In genomic region chr1:206892351-206892984, GRCh38 we compare ENCODE assay signal across 23 cellular contexts. TPM values are rescaled to one million over a fixed set of nuclear protein-coding genes. Genes with fewer than 3 reads are reported as not detected.
DNase-seq lines count a peak whose midpoint lies in the region; ATAC-seq and TF ChIP-seq lines count a peak whose summit lies in the region.
"Had no signal": no experiment of that assay in that cellular context is flagged by ENCODE, and none has a peak within 500 bp of the region (broad histone marks: within the 10 kb centered on the region; RNA-seq: fewer than 3 reads in every experiment).

No MANE protein-coding gene starts in this region.

- POLR2A ChIA-PET in MCF 10A (lab: Yijun Ruan, JAX) = interaction anchor here (0.5 to 12.1 kb wide), 15 partner anchors 7 to 488 kb away, joined by 3 to 271 read pairs (median 3); partner anchors contain the start of genes C1orf116 and IL20
- POLR2A ChIA-PET in CD4-positive, alpha-beta T cell (lab: Charles Lee) = interaction anchor here (1.4 to 2.6 kb wide), 3 partner anchors 9 to 15 kb away, joined by 3 to 12 read pairs (median 7); no protein-coding TSS in a partner anchor

- ATAC-seq in CD4-positive, alpha-beta T cell (ENCODE audit: poor library complexity) = no peak
- ATAC-seq: gastroesophageal sphincter, GM12878, GM23338, left ventricle myocardium superior had no signal

- H3K36me3 Mint-ChIP-seq in MCF 10A (ENCODE audit: insufficient read depth, unreplicated experiment) (peaks cover 6% of the 10 kb centered on the region), osteocyte (ENCODE audit: unreplicated experiment) (no peaks in the 10 kb centered on the region)
- no peaks in the 10 kb centered on the region for H3K36me3 Mint-ChIP-seq in CD4-positive, alpha-beta T cell (ENCODE audit: low read depth)
- H3K36me3 Mint-ChIP-seq: brain had no signal

- no peaks in the 10 kb centered on the region for H3K9me3 Mint-ChIP-seq in MCF 10A (ENCODE audit: unreplicated experiment)
- no peaks in the 10 kb centered on the region for H3K9me3 Mint-ChIP-seq in CD4-positive, alpha-beta T cell
- no peaks in the 10 kb centered on the region for H3K9me3 Mint-ChIP-seq in osteocyte (ENCODE audit: unreplicated experiment)
- H3K9me3 Mint-ChIP-seq: activated CD4-positive, alpha-beta T cell treated with anti-CD3 and anti-CD28 coated beads, Interleukin-2, amount 10 ng/mL, durations not matched to agents 24 days and 14 days; activated naive CD4-positive, alpha-beta T cell treated with anti-CD3 and anti-CD28 coated beads for 36 hours; CD8-positive, alpha-beta memory T cell; GM23338 had no signal

- CTCF ChIA-PET in MCF 10A (lab: Yijun Ruan, JAX) = interaction anchor here (0.6 to 7.4 kb wide), 9 partner anchors 9 to 166 kb away, joined by 3 to 72 read pairs (median 5); partner anchors contain the start of gene IL20
- CTCF ChIA-PET in CD4-positive, alpha-beta T cell (lab: Charles Lee) = no interaction called here

- TF ChIP-seq CTCF in MCF 10A (IDR thresholded peaks at IDR 0.05; ENCODE audit: unreplicated experiment) (no peak), breast epithelium (IDR thresholded peaks at IDR 0.05) (no peak), foreskin fibroblast (IDR thresholded peaks at IDR 0.05; ENCODE audit: low read depth, low read length) (no peak), osteocyte (IDR thresholded peaks at IDR 0.05) (no peak)
- TF ChIP-seq CTCF in CD4-positive, alpha-beta T cell (IDR thresholded peaks at IDR 0.05) = no peak

- no peaks in the 10 kb centered on the region for H3K4me1 ChIP-seq in breast epithelium
- H3K4me1 ChIP-seq: gastroesophageal sphincter had no signal

- H3K4me1 Mint-ChIP-seq in MCF 10A (ENCODE audit: insufficient read depth, unreplicated experiment) (peaks cover 89% of the 10 kb centered on the region), osteocyte (ENCODE audit: unreplicated experiment) (no peaks in the 10 kb centered on the region)
- peaks cover 70% of the 10 kb centered on the region for H3K4me1 Mint-ChIP-seq in CD4-positive, alpha-beta T cell (ENCODE audit: low read depth)
- H3K4me1 Mint-ChIP-seq: brain had no signal

- intact Hi-C loops in MCF 10A (cut with micrococcal nuclease) (loop anchor here (10.0 kb wide), 1 partner anchor 432 kb away; the partner anchor contains the start of gene CD55), breast epithelium (cut with DNase I; ENCODE audit: low total_unique reads) (no loop called here)
- intact Hi-C loops in CD4-positive, alpha-beta T cell (cut with DNase I, micrococcal nuclease) = no loop called here

- H3K27me3 Mint-ChIP-seq in MCF 10A (ENCODE audit: insufficient read depth, unreplicated experiment) = no peaks in the 10 kb centered on the region
- H3K27me3 Mint-ChIP-seq in CD4-positive, alpha-beta T cell = no peaks in the 10 kb centered on the region
- peaks cover 21% of the 10 kb centered on the region for H3K27me3 Mint-ChIP-seq in osteocyte (ENCODE audit: unreplicated experiment)

- TF ChIP-seq POLR2A in breast epithelium (IDR thresholded peaks at IDR 0.05) = no peak

- H3K4me3 ChIP-seq in breast epithelium (no peak overlapping the region), foreskin fibroblast (ENCODE audit: low read depth in 1 of 2, low read length in 2 of 2) (no peak overlapping the region)
- H3K4me3 ChIP-seq: gastroesophageal sphincter, GM12878, GM23338 had no signal

- H3K27ac Mint-ChIP-seq in MCF 10A (ENCODE audit: low read depth, unreplicated experiment) (peak overlapping the region; percentile 95), osteocyte (ENCODE audit: unreplicated experiment) (no peak overlapping the region)
- H3K27ac Mint-ChIP-seq in CD4-positive, alpha-beta T cell = no peak overlapping the region
- H3K27ac Mint-ChIP-seq: activated naive CD4-positive, alpha-beta T cell treated with anti-CD3 and anti-CD28 coated beads for 36 hours; brain; CD8-positive, alpha-beta memory T cell; GM23338 had no signal

- no peak overlapping the region for H3K27ac ChIP-seq in breast epithelium
- no peak overlapping the region for H3K27ac ChIP-seq in CD4-positive, alpha-beta T cell (ENCODE audit: low read depth, low read length)
- H3K27ac ChIP-seq: gastroesophageal sphincter had no signal

- BruUV-seq in MCF 10A (replicated peaks; lab: Mats Ljungman, UMichigan) = no TSS peak

- no peaks in the 10 kb centered on the region for H3K36me3 ChIP-seq in breast epithelium
- H3K36me3 ChIP-seq: gastroesophageal sphincter had no signal

- H3K9me3 ChIP-seq in breast epithelium = no peaks in the 10 kb centered on the region
- no peaks in the 10 kb centered on the region for H3K9me3 ChIP-seq in CD4-positive, alpha-beta T cell (ENCODE audit: control insufficient read depth, low read length)
- H3K9me3 ChIP-seq: gastroesophageal sphincter had no signal

- peak; percentile 89 for DNase-seq in MCF 10A (ENCODE audit: unreplicated experiment)
- no peak for DNase-seq in breast epithelium (ENCODE audit: low spot score in 2 of 2)
- DNase-seq in amniotic epithelial cell (ENCODE audit: low read depth) = peak; percentile 67
- DNase-seq in foreskin fibroblast = peak; percentile 66 to 81
- DNase-seq in CD4-positive, alpha-beta T cell = no peak
- DNase-seq in HK-2 (ENCODE audit: unreplicated experiment) = no peak
- no peak for DNase-seq in putamen (ENCODE audit: low spot score)
- DNase-seq in osteocyte (ENCODE audit: extremely low spot score, unreplicated experiment) = no peak
- DNase-seq: activated CD4-positive, alpha-beta T cell treated with anti-CD3 and anti-CD28 coated beads, Interleukin-2, amount 10 ng/mL, durations not matched to agents 24 days and 14 days; activated naive CD4-positive, alpha-beta T cell treated with anti-CD3 and anti-CD28 coated beads for 36 hours; CD8-positive, alpha-beta memory T cell; left ventricle myocardium superior; NCI-H1436; NCI-H446; stimulated activated naive CD4-positive, alpha-beta T cell treated with Interleukin-2 at 50 U/mL for 16 hours; T-helper 9 cell had no signal

- peak overlapping the region; percentile 2 for H3K4me3 Mint-ChIP-seq in MCF 10A (ENCODE audit: unreplicated experiment)
- no peak overlapping the region for H3K4me3 Mint-ChIP-seq in CD4-positive, alpha-beta T cell
- H3K4me3 Mint-ChIP-seq in osteocyte (ENCODE audit: unreplicated experiment) = no peak overlapping the region
- H3K4me3 Mint-ChIP-seq: activated CD4-positive, alpha-beta T cell treated with anti-CD3 and anti-CD28 coated beads, Interleukin-2, amount 10 ng/mL, durations not matched to agents 24 days and 14 days; activated naive CD4-positive, alpha-beta T cell treated with anti-CD3 and anti-CD28 coated beads for 36 hours; brain; GM23338 had no signal

- no peaks in the 10 kb centered on the region for H3K27me3 ChIP-seq in breast epithelium
- H3K27me3 ChIP-seq in CD4-positive, alpha-beta T cell (ENCODE audit: control insufficient read depth, insufficient read depth, low read length) = no peaks in the 10 kb centered on the region

RNA-seq across cellular contexts. Expression of gene IL24, which starts 4.8 kb away (rescaled TPM):
- total RNA-seq in MCF 10A (2022) (0.58 and 1.1 TPM in 2 replicates), breast epithelium (under 1 TPM in 1 of 3 donors, not detected in 2; 0.59 TPM), osteocyte (not detected in 2 replicates)
- not detected for total RNA-seq in CD4-positive, alpha-beta T cell
- total RNA-seq: A673, gastroesophageal sphincter, GM23338, left ventricle myocardium superior, ureter had no signal

RNA-seq across cellular contexts. Expression of gene IL20, which starts 27.0 kb away (rescaled TPM):
- total RNA-seq in MCF 10A (2022) (not detected in 2 replicates), breast epithelium (1 to 10 TPM in 1 of 3 donors, not detected in 2; 1.5 TPM), osteocyte (not detected in 2 replicates)
- total RNA-seq in CD4-positive, alpha-beta T cell = not detected
- total RNA-seq: A673; activated CD4-positive, alpha-beta T cell treated with anti-CD3 and anti-CD28 coated beads, Interleukin-2, amount 10 ng/mL, durations not matched to agents 24 days and 14 days; CD8-positive, alpha-beta memory T cell; gastroesophageal sphincter; GM23338; left ventricle myocardium superior; SK-MEL-5; ureter had no signal

RNA-seq across cellular contexts. Expression of gene FCMR, which starts 29.3 kb away (rescaled TPM):
- total RNA-seq in MCF 10A (2022) = 10.1 and 18.0 TPM in 2 replicates
- 10 to 100 TPM in 1 of 3 donors, 1 to 10 TPM in 2; 1.1 to 11.0 (median 3.3) TPM for total RNA-seq in breast epithelium
- 100 to 1,000 TPM; 171 to 186 TPM for total RNA-seq in CD4-positive, alpha-beta T cell
- not detected in 2 replicates for total RNA-seq in osteocyte
- total RNA-seq: A673, GM23338 had no signal

RNA-seq across cellular contexts. Expression of gene PIGR, which starts 53.8 kb away (rescaled TPM):
- total RNA-seq in MCF 10A (2022) (not detected in 2 replicates), breast epithelium (100 to 1,000 TPM in 2 of 3 donors, under 1 TPM in 1; 0.16 to 205 (median 123) TPM), osteocyte (not detected in 2 replicates)
- not detected for total RNA-seq in CD4-positive, alpha-beta T cell
- total RNA-seq: A673; activated CD4-positive, alpha-beta T cell treated with anti-CD3 and anti-CD28 coated beads, Interleukin-2, amount 10 ng/mL, durations not matched to agents 24 days and 14 days; GM23338; left ventricle myocardium superior; SK-MEL-5 had no signal

Comparison
In these comparisons a context has a peak if more than half of its experiments do, and no peak if none do; other contexts are left out.
1. DNase-seq: peak in MCF 10A (single experiment), amniotic epithelial cell (single experiment) and foreskin fibroblast (2 of 2); none in breast epithelium (0 of 2), CD4-positive, alpha-beta T cell (0 of 10), HK-2 (single experiment), putamen (single experiment) and osteocyte (single experiment).